8 cellular contexts compared by ENCODE assay signal in the genomic region with DNA sequence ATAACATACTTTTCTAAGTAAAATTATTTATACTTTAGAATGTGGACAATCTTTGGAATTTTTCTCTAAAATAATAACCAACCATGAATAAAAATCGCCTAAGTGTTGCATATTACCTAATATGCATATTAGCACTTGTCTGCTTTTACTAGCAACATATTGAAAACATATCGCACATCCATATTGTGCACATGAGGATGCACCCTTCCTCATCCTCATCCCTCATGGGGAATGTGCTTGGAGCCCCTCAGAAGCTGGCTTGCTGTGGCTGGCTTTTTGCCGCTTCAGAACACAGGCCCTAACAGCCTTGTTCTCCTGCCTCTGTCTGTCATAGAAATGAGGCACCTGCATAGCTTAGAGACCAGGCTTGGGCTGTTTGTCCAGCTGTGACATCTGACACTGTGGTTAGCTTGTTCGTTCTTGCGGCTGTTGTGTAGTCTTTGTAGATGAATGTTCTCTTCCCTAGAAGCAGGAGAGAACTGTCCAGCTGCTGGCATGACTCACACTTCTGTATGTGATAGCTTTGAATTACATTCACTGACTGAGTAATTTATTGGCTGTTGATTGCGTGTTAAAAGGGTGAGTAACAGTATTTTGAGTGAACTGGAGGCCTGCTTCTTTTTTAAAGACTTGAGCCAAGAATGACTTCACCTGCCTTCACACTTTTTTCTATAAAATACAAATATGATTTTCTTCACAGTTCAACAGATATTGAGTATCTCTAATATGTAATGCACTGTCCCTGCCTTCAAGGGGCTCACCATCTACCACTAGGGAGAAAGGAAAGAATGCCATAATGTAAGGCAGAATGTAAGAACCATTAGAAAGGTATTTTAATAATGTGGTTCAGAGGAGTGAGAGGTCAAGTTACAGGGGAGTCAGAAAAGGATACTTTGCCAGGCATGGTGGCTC.
DNase-seq lines count a peak whose midpoint lies in the region; ATAC-seq, FAIRE-seq and TF ChIP-seq lines count a peak whose summit lies in the region.

No MANE protein-coding gene starts in this region.

- H3K36me3 ChIP-seq in suprapubic skin: no peaks in the 10 kb centered on the region

- TF ChIP-seq POLR2A in suprapubic skin (IDR thresholded peaks at IDR 0.05): no peak

- no peak overlapping the region for H3K4me3 Mint-ChIP-seq in progenitor cell of endocrine pancreas (ENCODE audit: low read depth)

- H3K27ac ChIP-seq in suprapubic skin: no peak overlapping the region

- peaks cover 5% of the 10 kb centered on the region for H3K4me1 ChIP-seq in suprapubic skin

- no peak for TF ChIP-seq EP300 in suprapubic skin (IDR thresholded peaks at IDR 0.05)

- DNase-seq in NCI-H2171 treated with DMSO at 0.1 percent for 48 hours (lab: John Stamatoyannopoulos, UW): peak; percentile 66
- no peak for DNase-seq in NCI-H2171 (lab: John Stamatoyannopoulos, UW)
- DNase-seq in HTR-8/SVneo (ENCODE audit: insufficient read length, low spot score): peak; percentile 79
- peak; percentile 98 for DNase-seq in RCC 7860 (ENCODE audit: low spot score)
- peak; percentile 96 for DNase-seq in fibroblast of peridontal ligament (ENCODE audit: extremely low read depth)
- no peak for DNase-seq in progenitor cell of endocrine pancreas (ENCODE audit: low spot score, unreplicated experiment)
- DNase-seq in suprapubic skin (ENCODE audit: low spot score in 2 of 2): no peak

- H3K4me3 ChIP-seq in suprapubic skin: no peak overlapping the region

- H3K9me3 ChIP-seq in suprapubic skin: no peaks in the 10 kb centered on the region

- TF ChIP-seq CTCF in progenitor cell of endocrine pancreas (IDR thresholded peaks at IDR 0.05; ENCODE audit: unreplicated experiment) (no peak), suprapubic skin (IDR thresholded peaks at IDR 0.05) (no peak)

- no peaks in the 10 kb centered on the region for H3K9me3 Mint-ChIP-seq in progenitor cell of endocrine pancreas (ENCODE audit: low read depth)

- no peaks in the 10 kb centered on the region for H3K27me3 Mint-ChIP-seq in progenitor cell of endocrine pancreas

- H3K27ac Mint-ChIP-seq in progenitor cell of endocrine pancreas: peak overlapping the region; percentile 80

- H3K4me1 Mint-ChIP-seq in progenitor cell of endocrine pancreas (ENCODE audit: low read depth): peaks cover 11% of the 10 kb centered on the region

- WGBS in suprapubic skin: 58% methylated on average over 6 of the region's 6 CpGs

- ATAC-seq in GM21723 (IDR thresholded peaks at IDR 0.05; ENCODE audit: unreplicated experiment): peak; percentile 81

- FAIRE-seq in HTR-8/SVneo (lab: Jason Lieb, UNC): peak; percentile 99
- FAIRE-seq in RCC 7860 (lab: Jason Lieb, UNC): peak; percentile 97

- peaks cover 5% of the 10 kb centered on the region for H3K36me3 Mint-ChIP-seq in progenitor cell of endocrine pancreas (ENCODE audit: insufficient read depth)

- no peaks in the 10 kb centered on the region for H3K27me3 ChIP-seq in suprapubic skin

Comparison
In these comparisons a context has a peak if more than half of its experiments do, and no peak if none do; other contexts are left out.
1. DNase-seq: peak in NCI-H2171 treated with DMSO at 0.1 percent for 48 hours (single experiment), HTR-8/SVneo (single experiment), RCC 7860 (single experiment) and fibroblast of peridontal ligament (single experiment); none in NCI-H2171 (single experiment), progenitor cell of endocrine pancreas (single experiment) and suprapubic skin (0 of 2).